7 cellular contexts compared by ENCODE assay signal in genomic region chr7:32063614-32064013, GRCh38. TPM values are rescaled to one million over a fixed set of nuclear protein-coding genes. Genes with fewer than 3 reads are reported as not detected.
"Had no signal": no experiment of that assay in that cellular context is flagged by ENCODE, and none has a peak within 500 bp of the region (broad histone marks: within the 10 kb centered on the region; RNA-seq: fewer than 3 reads in every experiment).

No MANE protein-coding gene starts in this region.

- FAIRE-seq: HTR-8/SVneo had no signal

- ATAC-seq: GM23338 had no signal

- H3K4me2 ChIP-seq: GM23338, KMS-11 had no signal

- DNase-seq: H7, HCEC 1CT, KBM-7 had no signal

- H3K27ac ChIP-seq: KMS-11 had no signal

- H2AFZ ChIP-seq: GM23338 had no signal

- H3K4me3 ChIP-seq: GM23338 had no signal

- H3K9ac ChIP-seq: KMS-11 had no signal

RNA-seq across cellular contexts. Expression of gene PDE1C, which starts 6.6 kb away (rescaled TPM):
- total RNA-seq: HT-29 had no signal
- polyA plus RNA-seq: GM23338 had no signal
